ENCODE assay signal across 25 cellular contexts in the genomic region with DNA sequence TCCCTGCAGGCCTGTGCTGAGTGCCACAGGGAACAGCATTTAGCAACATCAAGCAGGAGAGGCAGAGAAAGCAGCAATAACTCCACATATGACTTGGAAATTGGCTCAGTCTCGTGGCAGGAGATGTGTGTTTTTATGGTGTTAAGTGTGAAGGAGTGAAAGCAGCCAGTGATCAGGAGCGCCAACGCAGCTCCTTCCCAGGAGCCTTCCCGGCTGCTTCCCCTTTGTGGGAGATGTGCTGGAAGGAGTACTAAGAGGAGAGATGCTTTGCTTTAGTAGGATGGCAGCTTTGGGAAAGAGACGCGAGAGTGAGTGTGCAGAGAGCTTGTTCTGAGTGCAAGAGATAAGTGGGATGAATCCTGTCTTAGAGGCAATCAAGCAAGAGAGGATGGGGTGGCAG. TPM values are rescaled to one million over a fixed set of nuclear protein-coding genes. Genes with fewer than 3 reads are reported as not detected.
"Had no signal": no experiment of that assay in that cellular context is flagged by ENCODE, and none has a peak within 500 bp of the region (broad histone marks: within the 10 kb centered on the region; RNA-seq: fewer than 3 reads in every experiment).

No MANE protein-coding gene starts in this region.

- ATAC-seq: gastrocnemius medialis; heart left ventricle; naive thymus-derived CD4-positive, alpha-beta T cell; psoas muscle; stimulated activated effector memory CD8-positive, alpha-beta T cell treated with anti-CD3 and anti-CD28 coated beads, Interleukin-12 subunit alpha, Interleukin-12 subunit beta, amount 100 ng/mL, for 72 hours; upper lobe of right lung had no signal

- H3K4me2 ChIP-seq: smooth muscle cell had no signal

- H3K4me3 ChIP-seq: esophagus muscularis mucosa, gastrocnemius medialis, heart left ventricle, psoas muscle, right atrium auricular region, smooth muscle cell, testis, tibial nerve, upper lobe of right lung, vagina had no signal

- H3K4me3 Mint-ChIP-seq: central memory CD8-positive, alpha-beta T cell; naive thymus-derived CD4-positive, alpha-beta T cell; nephron progenitor cell; stimulated activated effector memory CD8-positive, alpha-beta T cell treated with anti-CD3 and anti-CD28 coated beads, Interleukin-12 subunit alpha, Interleukin-12 subunit beta, amount 100 ng/mL, for 72 hours; stimulated activated naive CD8-positive, alpha-beta T cell treated with anti-CD3 and anti-CD28 coated beads, Interleukin-15, Interleukin-2, amounts not matched to agents 100 ng/mL and 50 ng/mL, for 24 hours had no signal

- H3K9ac ChIP-seq: parathyroid adenoma had no signal

- H3K36me3 Mint-ChIP-seq: naive thymus-derived CD4-positive, alpha-beta T cell; stimulated activated effector memory CD8-positive, alpha-beta T cell treated with anti-CD3 and anti-CD28 coated beads, Interleukin-12 subunit alpha, Interleukin-12 subunit beta, amount 100 ng/mL, for 72 hours had no signal

- H3K27me3 ChIP-seq: esophagus muscularis mucosa, gastrocnemius medialis, right atrium auricular region, testis, tibial nerve, upper lobe of right lung, vagina had no signal

- H3K9me3 ChIP-seq: esophagus muscularis mucosa, gastrocnemius medialis, heart left ventricle, psoas muscle, right atrium auricular region, testis, tibial nerve, upper lobe of right lung, vagina had no signal

- H3K27ac ChIP-seq: epithelial cell of prostate, esophagus muscularis mucosa, gastrocnemius medialis, heart left ventricle, parathyroid adenoma, psoas muscle, right atrium auricular region, testis, tibial nerve, upper lobe of right lung, vagina had no signal

- H3K4me1 Mint-ChIP-seq: central memory CD8-positive, alpha-beta T cell; stimulated activated effector memory CD8-positive, alpha-beta T cell treated with anti-CD3 and anti-CD28 coated beads, Interleukin-12 subunit alpha, Interleukin-12 subunit beta, amount 100 ng/mL, for 72 hours had no signal

- FAIRE-seq: endometrium, islet of Langerhans had no signal

- H3K9me3 Mint-ChIP-seq: central memory CD8-positive, alpha-beta T cell; nephron progenitor cell; stimulated activated naive CD8-positive, alpha-beta T cell treated with anti-CD3 and anti-CD28 coated beads, Interleukin-15, Interleukin-2, amounts not matched to agents 100 ng/mL and 50 ng/mL, for 24 hours had no signal

- H3K79me2 ChIP-seq: parathyroid adenoma had no signal

- H3K27me3 Mint-ChIP-seq: central memory CD8-positive, alpha-beta T cell; stimulated activated naive CD8-positive, alpha-beta T cell treated with anti-CD3 and anti-CD28 coated beads, Interleukin-15, Interleukin-2, amounts not matched to agents 100 ng/mL and 50 ng/mL, for 24 hours had no signal

- H3K36me3 ChIP-seq: esophagus muscularis mucosa, gastrocnemius medialis, heart left ventricle, right atrium auricular region, tibial nerve, upper lobe of right lung, vagina had no signal

- H2AFZ ChIP-seq: parathyroid adenoma had no signal

- DNase-seq: cortex of kidney; effector memory CD4-positive, alpha-beta T cell; gastrocnemius medialis; heart left ventricle; hippocampal formation; kidney glomerular epithelial cell; naive thymus-derived CD4-positive, alpha-beta T cell; nephron progenitor cell; psoas muscle; stimulated activated CD4-positive, alpha-beta T cell treated with anti-CD3 and anti-CD28 coated beads, Interleukin-4, amount 100 ng/mL, for 1 hour; stimulated activated CD8-positive, alpha-beta memory T cell treated with anti-CD3 and anti-CD28 coated beads, Interleukin-4, amount 100 ng/mL, for 48 hours; testis; upper lobe of right lung had no signal

- H3K27ac Mint-ChIP-seq: naive thymus-derived CD4-positive, alpha-beta T cell; nephron progenitor cell; stimulated activated effector memory CD8-positive, alpha-beta T cell treated with anti-CD3 and anti-CD28 coated beads, Interleukin-12 subunit alpha, Interleukin-12 subunit beta, amount 100 ng/mL, for 72 hours; stimulated activated naive CD8-positive, alpha-beta T cell treated with anti-CD3 and anti-CD28 coated beads, Interleukin-15, Interleukin-2, amounts not matched to agents 100 ng/mL and 50 ng/mL, for 24 hours had no signal

- H3K4me1 ChIP-seq: esophagus muscularis mucosa, gastrocnemius medialis, heart left ventricle, parathyroid adenoma, psoas muscle, testis, tibial nerve, upper lobe of right lung, vagina had no signal

RNA-seq across cellular contexts. Expression of a gene that starts 54.7 kb away (rescaled TPM):
- total RNA-seq: naive thymus-derived CD4-positive, alpha-beta T cell; psoas muscle; smooth muscle cell; tibial nerve; upper lobe of right lung; vagina had no signal
- polyA plus RNA-seq: naive thymus-derived CD4-positive, alpha-beta T cell had no signal
